In the genomic region with DNA sequence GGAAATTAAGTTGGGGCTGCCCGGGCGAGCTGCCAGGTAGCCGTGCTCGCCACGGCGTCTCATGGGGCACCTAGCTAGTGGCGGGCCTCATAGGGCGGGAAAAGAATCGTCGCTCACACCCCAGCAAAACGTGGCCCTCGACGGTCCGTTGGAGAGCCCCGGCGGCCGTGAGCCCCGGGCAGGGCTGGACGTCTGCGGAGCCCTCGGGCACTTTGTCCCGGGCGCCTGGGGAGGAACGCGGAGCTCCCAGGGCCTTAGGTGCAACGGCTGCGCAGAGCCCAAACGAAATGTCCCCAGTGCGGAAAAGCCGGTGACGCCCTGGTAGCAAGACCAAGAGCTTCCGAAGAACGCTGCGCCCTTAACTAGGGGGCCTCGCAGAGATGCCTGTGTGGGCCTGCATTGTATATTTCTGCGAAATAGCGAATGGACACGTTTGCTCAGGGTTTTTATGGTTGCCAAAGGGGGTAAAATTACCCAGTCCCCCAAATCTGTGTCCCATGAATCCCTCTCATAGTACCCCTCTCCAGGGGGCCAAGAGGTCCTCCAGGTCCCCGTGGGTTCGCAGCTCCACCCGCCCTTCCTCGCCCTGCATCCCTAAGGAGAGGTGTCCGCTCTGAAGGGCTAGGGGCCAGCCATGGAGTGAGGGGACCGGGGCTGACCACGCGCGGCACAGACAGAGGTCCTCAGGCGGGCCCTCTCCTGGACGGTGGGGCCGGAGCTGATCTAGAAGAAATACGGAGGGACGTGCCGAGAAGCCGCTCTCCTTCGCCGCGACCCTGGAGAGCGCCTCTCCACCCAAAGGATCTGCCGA, we compare ENCODE assay signal across 8 cellular contexts. TPM values are rescaled to one million over a fixed set of nuclear protein-coding genes. Genes with fewer than 3 reads are reported as not detected.
DNase-seq lines count a peak whose midpoint lies in the region; ATAC-seq and TF ChIP-seq lines count a peak whose summit lies in the region.

No MANE protein-coding gene starts in this region.

- no TSS peak for BruUV-seq in PC-9 (replicated peaks; lab: Mats Ljungman, UMichigan)

- H3K27ac ChIP-seq in HL-60 (replicated peaks) (no peak overlapping the region), PC-9 (no peak overlapping the region)

- peaks cover 35% of the 10 kb centered on the region for H3K27me3 Mint-ChIP-seq in activated T-helper 1 cell treated with anti-CD3 and anti-CD28 coated beads, Interleukin-12 subunit alpha, Interleukin-12 subunit beta, Interleukin-2, Interleukin-4 antibody, amounts not matched to agents 30 ng/mL and 10 ng/mL and 1 ng/mL, durations not matched to agents 14 hours and 24 hours and 36 hours (ENCODE audit: insufficient read depth)

- H3K4me3 ChIP-seq in HL-60 (replicated peaks; ENCODE audit: insufficient read depth, low read length) (peak overlapping the region; percentile 63), iPS-11a (ENCODE audit: low read depth, low read length) (peak overlapping the region; percentile 37), PC-9 (no peak overlapping the region)

- H3K4me2 ChIP-seq in PC-9: no peak overlapping the region

- H3K9me2 ChIP-seq in PC-9 (ENCODE audit: insufficient read depth): no peaks in the 10 kb centered on the region

- peaks cover 34% of the 10 kb centered on the region for H3K4me1 Mint-ChIP-seq in activated T-helper 1 cell treated with anti-CD3 and anti-CD28 coated beads, Interleukin-12 subunit alpha, Interleukin-12 subunit beta, Interleukin-2, Interleukin-4 antibody, amounts not matched to agents 30 ng/mL and 10 ng/mL and 1 ng/mL, durations not matched to agents 14 hours and 24 hours and 36 hours (ENCODE audit: low read depth)

- TF ChIP-seq CTCF in HL-60 (IDR thresholded peaks at IDR 0.05; ENCODE audit: insufficient read depth, low read length) (no peak), PC-9 (conservative IDR thresholded peaks at IDR 0.05) (no peak)

- ATAC-seq in GM21723 (IDR thresholded peaks at IDR 0.05; ENCODE audit: unreplicated experiment): no peak

- no peaks in the 10 kb centered on the region for H3K9me3 Mint-ChIP-seq in activated T-helper 1 cell treated with anti-CD3 and anti-CD28 coated beads, Interleukin-12 subunit alpha, Interleukin-12 subunit beta, Interleukin-2, Interleukin-4 antibody, amounts not matched to agents 30 ng/mL and 10 ng/mL and 1 ng/mL, durations not matched to agents 14 hours and 24 hours and 36 hours

- peak overlapping the region; percentile 96 for H3K4me3 Mint-ChIP-seq in activated T-helper 1 cell treated with anti-CD3 and anti-CD28 coated beads, Interleukin-12 subunit alpha, Interleukin-12 subunit beta, Interleukin-2, Interleukin-4 antibody, amounts not matched to agents 30 ng/mL and 10 ng/mL and 1 ng/mL, durations not matched to agents 14 hours and 24 hours and 36 hours

- no peak overlapping the region for H2AFZ ChIP-seq in PC-9

- no peaks in the 10 kb centered on the region for H3F3A ChIP-seq in PC-9 (ENCODE audit: insufficient read depth, low read depth)

- no peaks in the 10 kb centered on the region for H4K20me1 ChIP-seq in PC-9 (ENCODE audit: insufficient read depth)

- no peaks in the 10 kb centered on the region for H3K79me2 ChIP-seq in PC-9 (ENCODE audit: low read depth)

- POLR2A ChIA-PET in PC-9 (lab: Charles Lee; ENCODE audit: unreplicated experiment): no interaction called here

- DNase-seq in HL-60 (ENCODE audit: low read depth in 1 of 2, low spot score in 1 of 2): no peak
- no peak for DNase-seq in activated T-helper 1 cell treated with anti-CD3 and anti-CD28 coated beads, Interleukin-12 subunit alpha, Interleukin-12 subunit beta, Interleukin-2, Interleukin-4 antibody, amounts not matched to agents 30 ng/mL and 10 ng/mL and 1 ng/mL, durations not matched to agents 14 hours and 24 hours and 36 hours (ENCODE audit: low spot score)
- peak; percentile 36 for DNase-seq in stimulated activated CD4-positive, alpha-beta T cell treated with anti-CD3 and anti-CD28 coated beads, Interleukin-4, amount 100 ng/mL, for 1 hour
- no peak for DNase-seq in PC-9
- DNase-seq in NCI-H1105 (lab: John Stamatoyannopoulos, UW): no peak
- no peak for DNase-seq in HuH-7 (ENCODE audit: low spot score)

- no peaks in the 10 kb centered on the region for H3K27me3 ChIP-seq in HL-60 (ENCODE audit: insufficient read depth, poor library complexity, severe bottlenecking)
- H3K27me3 ChIP-seq in PC-9 (ENCODE audit: insufficient read depth, low read depth): no peaks in the 10 kb centered on the region

- intact Hi-C loops in activated T-helper 1 cell treated with anti-CD3 and anti-CD28 coated beads, Interleukin-12 subunit alpha, Interleukin-12 subunit beta, Interleukin-2, Interleukin-4 antibody, amounts not matched to agents 30 ng/mL and 10 ng/mL and 1 ng/mL, durations not matched to agents 14 hours and 24 hours and 36 hours (cut with micrococcal nuclease): loop anchor here (5.0 to 10.0 kb wide), 2 partner anchors 367 to 830 kb away; a partner anchor contains a TSS
- intact Hi-C loops in PC-9 (cut with micrococcal nuclease; ENCODE audit: unreplicated experiment): no loop called here

- peaks cover 7% of the 10 kb centered on the region for H3K36me3 Mint-ChIP-seq in activated T-helper 1 cell treated with anti-CD3 and anti-CD28 coated beads, Interleukin-12 subunit alpha, Interleukin-12 subunit beta, Interleukin-2, Interleukin-4 antibody, amounts not matched to agents 30 ng/mL and 10 ng/mL and 1 ng/mL, durations not matched to agents 14 hours and 24 hours and 36 hours (ENCODE audit: low read depth)

- H3K4me1 ChIP-seq in PC-9 (replicated peaks; ENCODE audit: insufficient read depth): no peaks in the 10 kb centered on the region

- H3K9me3 ChIP-seq in PC-9 (ENCODE audit: insufficient read depth, low read depth): no peaks in the 10 kb centered on the region

- H3K36me3 ChIP-seq in PC-9 (ENCODE audit: low read depth): no peaks in the 10 kb centered on the region

- CTCF ChIA-PET in PC-9 (lab: Charles Lee): no interaction called here

- H3K27ac Mint-ChIP-seq in activated T-helper 1 cell treated with anti-CD3 and anti-CD28 coated beads, Interleukin-12 subunit alpha, Interleukin-12 subunit beta, Interleukin-2, Interleukin-4 antibody, amounts not matched to agents 30 ng/mL and 10 ng/mL and 1 ng/mL, durations not matched to agents 14 hours and 24 hours and 36 hours: peak overlapping the region; percentile 58

RNA-seq across cellular contexts. Expression of a gene that starts 1.0 kb away (rescaled TPM):
- 38.3 and 39.1 TPM in 2 replicates for total RNA-seq in activated T-helper 1 cell treated with anti-CD3 and anti-CD28 coated beads, Interleukin-12 subunit alpha, Interleukin-12 subunit beta, Interleukin-2, Interleukin-4 antibody, amounts not matched to agents 30 ng/mL and 10 ng/mL and 1 ng/mL, durations not matched to agents 14 hours and 24 hours and 36 hours
- total RNA-seq in PC-9 (2021): 0.07 TPM in 1 of 2 replicates, not detected in the other

Comparison
In these comparisons a context has a peak if more than half of its experiments do, and no peak if none do; other contexts are left out.
1. RNA of a gene that starts 1.0 kb away (total RNA-seq): 38.3 to 39.1 TPM in activated T-helper 1 cell treated with anti-CD3 and anti-CD28 coated beads, Interleukin-12 subunit alpha, Interleukin-12 subunit beta, Interleukin-2, Interleukin-4 antibody, amounts not matched to agents 30 ng/mL and 10 ng/mL and 1 ng/mL, durations not matched to agents 14 hours and 24 hours and 36 hours; 0.07 TPM in PC-9; every median in the first group is over 10 times any median in the second.